In genomic region chr1:85911742-85912141, GRCh38 we compare ENCODE assay signal across 12 cellular contexts.
DNase-seq lines count a peak whose midpoint lies in the region; ATAC-seq, FAIRE-seq and TF ChIP-seq lines count a peak whose summit lies in the region.
"Had no signal": no experiment of that assay in that cellular context is flagged by ENCODE, and none has a peak within 500 bp of the region (broad histone marks: within the 10 kb centered on the region; RNA-seq: fewer than 3 reads in every experiment).

No MANE protein-coding gene starts in this region.

- no peaks in the 10 kb centered on the region for H3K9me3 ChIP-seq in DND-41 (ENCODE audit: insufficient read depth, low read length, severe bottlenecking)

- FAIRE-seq in bronchial epithelial cell (lab: Jason Lieb, UNC) = no peak
- FAIRE-seq: colon had no signal

- H3K36me3 ChIP-seq in DND-41 (ENCODE audit: insufficient read depth, low read length) (no peaks in the 10 kb centered on the region), bronchial epithelial cell (ENCODE audit: control insufficient read depth, insufficient read depth, low read length) (no peaks in the 10 kb centered on the region)

- DNase-seq in DND-41 (no peak), Kasumi-1 (lab: John Stamatoyannopoulos, UW) (peak; percentile 20 to 43), bronchial epithelial cell (ENCODE audit: low read depth) (peak; percentile 15), myocyte (ENCODE audit: low read depth) (peak; percentile 7), GM19240 (ENCODE audit: insufficient read length, low spot score) (no peak), NCI-H2081 (lab: John Stamatoyannopoulos, UW) (no peak)
- no peak for DNase-seq in activated naive CD8-positive, alpha-beta T cell treated with anti-CD3 and anti-CD28 coated beads for 36 hours
- DNase-seq in activated CD4-positive, alpha-beta T cell treated with anti-CD3 and anti-CD28 coated beads, Interleukin-2, amount 50 U/mL, for 48 hours = no peak
- DNase-seq: NCI-H345 had no signal

- no peaks in the 10 kb centered on the region for H3K27me3 Mint-ChIP-seq in activated naive CD8-positive, alpha-beta T cell treated with anti-CD3 and anti-CD28 coated beads for 36 hours
- H3K27me3 Mint-ChIP-seq: natural killer cell treated with Interleukin-12 subunit alpha and Interleukin-12 subunit beta and Interleukin-15 and Interleukin-18, amount 100 ng/mL, for 72 hours had no signal

- H2AFZ ChIP-seq in DND-41 (ENCODE audit: low read depth, low read length) = no peak overlapping the region

- no peaks in the 10 kb centered on the region for H3K9me3 Mint-ChIP-seq in activated naive CD8-positive, alpha-beta T cell treated with anti-CD3 and anti-CD28 coated beads for 36 hours
- H3K9me3 Mint-ChIP-seq: natural killer cell treated with Interleukin-12 subunit alpha and Interleukin-12 subunit beta and Interleukin-15 and Interleukin-18, amount 100 ng/mL, for 72 hours; stimulated activated naive CD8-positive, alpha-beta T cell treated with anti-CD3 and anti-CD28 coated beads, Interleukin-15, Interleukin-2, amounts not matched to agents 100 ng/mL and 50 ng/mL, for 24 hours had no signal

- H3K79me2 ChIP-seq in DND-41 (ENCODE audit: insufficient read depth, low read length) = no peaks in the 10 kb centered on the region

- TF ChIP-seq CTCF in DND-41 (IDR thresholded peaks at IDR 0.05; ENCODE audit: borderline replicate concordance, extremely low read depth, low read length, poor library complexity, severe bottlenecking) (peak; percentile 13), bronchial epithelial cell (IDR thresholded peaks at IDR 0.05; ENCODE audit: insufficient read depth, low read length, severe bottlenecking) (no peak)

- no peak for ATAC-seq in DND-41 (ENCODE audit: insufficient read depth, low read depth)
- ATAC-seq: natural killer cell treated with Interleukin-12 subunit alpha and Interleukin-12 subunit beta and Interleukin-15 and Interleukin-18, amount 100 ng/mL, for 72 hours had no signal

- no peak overlapping the region for H3K4me3 ChIP-seq in DND-41 (ENCODE audit: low read depth in 1 of 2, low read length in 2 of 2)
- H3K4me3 ChIP-seq in bronchial epithelial cell (ENCODE audit: low read depth, low read length) = no peak overlapping the region

- no peak overlapping the region for H3K4me2 ChIP-seq in DND-41 (ENCODE audit: insufficient read depth, low read length)

- H3K9ac ChIP-seq in DND-41 (ENCODE audit: low read depth, low read length) = no peak overlapping the region

- H3K4me1 Mint-ChIP-seq in activated naive CD8-positive, alpha-beta T cell treated with anti-CD3 and anti-CD28 coated beads for 36 hours = no peaks in the 10 kb centered on the region

- no peaks in the 10 kb centered on the region for H4K20me1 ChIP-seq in DND-41 (ENCODE audit: insufficient read depth, low read length)

- H3K27me3 ChIP-seq in DND-41 (ENCODE audit: insufficient read depth, low read length, poor library complexity) (no peaks in the 10 kb centered on the region), bronchial epithelial cell (ENCODE audit: control insufficient read depth, insufficient read depth, low read length) (no peaks in the 10 kb centered on the region)

- no peak overlapping the region for H3K4me3 Mint-ChIP-seq in activated naive CD8-positive, alpha-beta T cell treated with anti-CD3 and anti-CD28 coated beads for 36 hours
- H3K4me3 Mint-ChIP-seq: natural killer cell treated with Interleukin-12 subunit alpha and Interleukin-12 subunit beta and Interleukin-15 and Interleukin-18, amount 100 ng/mL, for 72 hours; stimulated activated naive CD8-positive, alpha-beta T cell treated with anti-CD3 and anti-CD28 coated beads, Interleukin-15, Interleukin-2, amounts not matched to agents 100 ng/mL and 50 ng/mL, for 24 hours had no signal

- H3K36me3 Mint-ChIP-seq in activated naive CD8-positive, alpha-beta T cell treated with anti-CD3 and anti-CD28 coated beads for 36 hours = no peaks in the 10 kb centered on the region
- H3K36me3 Mint-ChIP-seq: natural killer cell treated with Interleukin-12 subunit alpha and Interleukin-12 subunit beta and Interleukin-15 and Interleukin-18, amount 100 ng/mL, for 72 hours had no signal

- no peaks in the 10 kb centered on the region for H3K4me1 ChIP-seq in DND-41 (ENCODE audit: insufficient read depth, low read length)

- H3K27ac Mint-ChIP-seq in activated naive CD8-positive, alpha-beta T cell treated with anti-CD3 and anti-CD28 coated beads for 36 hours = no peak overlapping the region
- H3K27ac Mint-ChIP-seq: natural killer cell treated with Interleukin-12 subunit alpha and Interleukin-12 subunit beta and Interleukin-15 and Interleukin-18, amount 100 ng/mL, for 72 hours; stimulated activated naive CD8-positive, alpha-beta T cell treated with anti-CD3 and anti-CD28 coated beads, Interleukin-15, Interleukin-2, amounts not matched to agents 100 ng/mL and 50 ng/mL, for 24 hours had no signal

- no peak overlapping the region for H3K27ac ChIP-seq in DND-41 (ENCODE audit: low read length)

Comparison
In these comparisons a context has a peak if more than half of its experiments do, and no peak if none do; other contexts are left out.
1. DNase-seq: peak in Kasumi-1 (2 of 2), bronchial epithelial cell (single experiment) and myocyte (single experiment); none in DND-41 (single experiment), GM19240 (single experiment), activated naive CD8-positive, alpha-beta T cell treated with anti-CD3 and anti-CD28 coated beads for 36 hours (single experiment), activated CD4-positive, alpha-beta T cell treated with anti-CD3 and anti-CD28 coated beads, Interleukin-2, amount 50 U/mL, for 48 hours (0 of 2) and NCI-H2081 (0 of 2).